ENCODE assay signal across 9 cellular contexts in genomic region chr20:43844778-43845614, GRCh38.
DNase-seq lines count a peak whose midpoint lies in the region; ATAC-seq and TF ChIP-seq lines count a peak whose summit lies in the region.
"Had no signal": no experiment of that assay in that cellular context is flagged by ENCODE, and none has a peak within 500 bp of the region (broad histone marks: within the 10 kb centered on the region; RNA-seq: fewer than 3 reads in every experiment).

No MANE protein-coding gene starts in this region.

- no peaks in the 10 kb centered on the region for H3K36me3 Mint-ChIP-seq in stimulated activated effector memory CD8-positive, alpha-beta T cell treated with anti-CD3 and anti-CD28 coated beads, Interleukin-12 subunit alpha, Interleukin-12 subunit beta, amount 100 ng/mL, for 72 hours
- no peaks in the 10 kb centered on the region for H3K36me3 Mint-ChIP-seq in activated T-cell treated with anti-CD3 and anti-CD28 coated beads, Interleukin-2, amount 50 U/mL, for 4 hours (ENCODE audit: insufficient read depth)

- no peaks in the 10 kb centered on the region for H3K27me3 ChIP-seq in SJCRH30

- ATAC-seq in stimulated activated effector memory CD8-positive, alpha-beta T cell treated with anti-CD3 and anti-CD28 coated beads, Interleukin-12 subunit alpha, Interleukin-12 subunit beta, amount 100 ng/mL, for 72 hours: peak; percentile 63
- no peak for ATAC-seq in activated T-cell treated with anti-CD3 and anti-CD28 coated beads, Interleukin-2, amount 50 U/mL, for 4 hours

- no peaks in the 10 kb centered on the region for H3K9me3 Mint-ChIP-seq in stimulated activated effector memory CD8-positive, alpha-beta T cell treated with anti-CD3 and anti-CD28 coated beads, Interleukin-12 subunit alpha, Interleukin-12 subunit beta, amount 100 ng/mL, for 72 hours
- H3K9me3 Mint-ChIP-seq in activated T-cell treated with anti-CD3 and anti-CD28 coated beads, Interleukin-2, amount 50 U/mL, for 4 hours: no peaks in the 10 kb centered on the region

- peak; percentile 50 for TF ChIP-seq CTCF in fibroblast of pulmonary artery (IDR thresholded peaks at IDR 0.05; ENCODE audit: low read length, missing control alignments)

- no peak overlapping the region for H3K4me3 ChIP-seq in SJCRH30
- no peak overlapping the region for H3K4me3 ChIP-seq in fibroblast of pulmonary artery (replicated peaks; ENCODE audit: low read depth, low read length)

- H3K27ac Mint-ChIP-seq in stimulated activated effector memory CD8-positive, alpha-beta T cell treated with anti-CD3 and anti-CD28 coated beads, Interleukin-12 subunit alpha, Interleukin-12 subunit beta, amount 100 ng/mL, for 72 hours: peak overlapping the region; percentile 79

- no peaks in the 10 kb centered on the region for H3K9me3 ChIP-seq in SJCRH30 (replicated peaks)

- DNase-seq in NOMO-1 treated with DMSO at 0.1 percent for 48 hours (lab: John Stamatoyannopoulos, UW; ENCODE audit: unreplicated experiment) (peak; percentile 6), NOMO-1 (lab: John Stamatoyannopoulos, UW; ENCODE audit: unreplicated experiment in 2 of 2) (no peak), SJCRH30 (peak; percentile 37 to 57), fibroblast of pulmonary artery (ENCODE audit: low read depth) (peak; percentile 96), mucosa of gallbladder (ENCODE audit: low spot score) (no peak), COLO829 (ENCODE audit: low spot score) (no peak)
- DNase-seq in stimulated activated effector memory CD8-positive, alpha-beta T cell treated with anti-CD3 and anti-CD28 coated beads, Interleukin-12 subunit alpha, Interleukin-12 subunit beta, amount 100 ng/mL, for 72 hours (ENCODE audit: low spot score in 2 of 2): no peak
- no peak for DNase-seq in activated T-cell treated with anti-CD3 and anti-CD28 coated beads, Interleukin-2, amount 50 U/mL, for 4 hours
- DNase-seq: KBM-7 had no signal

- H3K27me3 Mint-ChIP-seq in activated T-cell treated with anti-CD3 and anti-CD28 coated beads, Interleukin-2, amount 50 U/mL, for 4 hours (ENCODE audit: low read depth): no peaks in the 10 kb centered on the region

- peaks cover 46% of the 10 kb centered on the region for H3K4me1 Mint-ChIP-seq in stimulated activated effector memory CD8-positive, alpha-beta T cell treated with anti-CD3 and anti-CD28 coated beads, Interleukin-12 subunit alpha, Interleukin-12 subunit beta, amount 100 ng/mL, for 72 hours
- peaks cover 27% of the 10 kb centered on the region for H3K4me1 Mint-ChIP-seq in activated T-cell treated with anti-CD3 and anti-CD28 coated beads, Interleukin-2, amount 50 U/mL, for 4 hours (ENCODE audit: low read depth)

- no peak overlapping the region for H3K27ac ChIP-seq in SJCRH30

- no peaks in the 10 kb centered on the region for H3K36me3 ChIP-seq in SJCRH30

- H3K4me1 ChIP-seq in SJCRH30: peaks cover 7% of the 10 kb centered on the region

- H3K4me3 Mint-ChIP-seq in stimulated activated effector memory CD8-positive, alpha-beta T cell treated with anti-CD3 and anti-CD28 coated beads, Interleukin-12 subunit alpha, Interleukin-12 subunit beta, amount 100 ng/mL, for 72 hours: no peak overlapping the region
- no peak overlapping the region for H3K4me3 Mint-ChIP-seq in activated T-cell treated with anti-CD3 and anti-CD28 coated beads, Interleukin-2, amount 50 U/mL, for 4 hours

Comparison
In these comparisons a context has a peak if more than half of its experiments do, and no peak if none do; other contexts are left out.
1. DNase-seq: peak in NOMO-1 treated with DMSO at 0.1 percent for 48 hours (single experiment), SJCRH30 (2 of 2) and fibroblast of pulmonary artery (single experiment); none in NOMO-1 (0 of 2), stimulated activated effector memory CD8-positive, alpha-beta T cell treated with anti-CD3 and anti-CD28 coated beads, Interleukin-12 subunit alpha, Interleukin-12 subunit beta, amount 100 ng/mL, for 72 hours (0 of 2), mucosa of gallbladder (single experiment), COLO829 (single experiment) and activated T-cell treated with anti-CD3 and anti-CD28 coated beads, Interleukin-2, amount 50 U/mL, for 4 hours (single experiment).